ENCODE assay signal across 21 cellular contexts in the genomic region with DNA sequence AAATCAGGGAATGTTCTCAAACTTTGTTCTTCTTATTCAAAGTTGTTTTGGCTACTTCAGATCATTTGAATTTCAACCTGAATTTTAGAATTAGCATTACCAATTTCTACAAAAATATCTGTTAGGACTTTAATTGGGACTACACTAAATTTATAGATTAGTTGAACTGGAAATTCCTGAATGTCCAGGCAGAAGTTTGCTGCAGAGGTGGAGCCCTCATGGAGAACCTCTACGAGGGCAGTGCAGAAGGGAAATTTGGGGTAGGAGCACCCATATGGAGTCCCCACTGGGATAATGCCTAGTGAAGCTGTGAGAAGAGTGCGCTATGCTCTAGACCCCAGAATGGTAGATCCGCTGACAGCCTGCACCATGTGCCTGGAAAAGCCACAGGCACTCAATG. TPM values are rescaled to one million over a fixed set of nuclear protein-coding genes. Genes with fewer than 3 reads are reported as not detected.
"Had no signal": no experiment of that assay in that cellular context is flagged by ENCODE, and none has a peak within 500 bp of the region (broad histone marks: within the 10 kb centered on the region; RNA-seq: fewer than 3 reads in every experiment).

No MANE protein-coding gene starts in this region.

- H3K4me1 ChIP-seq: SJCRH30 had no signal

- H3K9me3 ChIP-seq: SJCRH30 had no signal

- H3K36me3 ChIP-seq: SJCRH30 had no signal

- H3K27ac ChIP-seq: SJCRH30 had no signal

- H3K4me3 ChIP-seq: SJCRH30 had no signal

- DNase-seq: IMR-90, Kasumi-1, KG1, MM.1S, NCI-H1092 treated with DMSO at 0.1 percent for 48 hours, NCI-H1436, NCI-H187, NCI-H2029, NCI-H2081 treated with DMSO at 0.1 percent for 48 hours, NCI-H2171 treated with DMSO at 0.1 percent for 48 hours, NCI-H345, NCI-H446 treated with DMSO at 0.1 percent for 48 hours, NCI-H510A treated with DMSO at 0.1 percent for 48 hours, NCI-H526, PC-3, SHP77 treated with DMSO at 0.1 percent for 48 hours, SJCRH30, T-helper 1 cell, T-helper 17 cell had no signal

- H3K27me3 ChIP-seq: SJCRH30 had no signal

RNA-seq across cellular contexts. Expression of a gene that starts 22.8 kb away (rescaled TPM):
- total RNA-seq: HT1080, IMR-90, M059J, T-helper 17 cell had no signal
